ENCODE assay signal across 1 cellular context in the genomic region with DNA sequence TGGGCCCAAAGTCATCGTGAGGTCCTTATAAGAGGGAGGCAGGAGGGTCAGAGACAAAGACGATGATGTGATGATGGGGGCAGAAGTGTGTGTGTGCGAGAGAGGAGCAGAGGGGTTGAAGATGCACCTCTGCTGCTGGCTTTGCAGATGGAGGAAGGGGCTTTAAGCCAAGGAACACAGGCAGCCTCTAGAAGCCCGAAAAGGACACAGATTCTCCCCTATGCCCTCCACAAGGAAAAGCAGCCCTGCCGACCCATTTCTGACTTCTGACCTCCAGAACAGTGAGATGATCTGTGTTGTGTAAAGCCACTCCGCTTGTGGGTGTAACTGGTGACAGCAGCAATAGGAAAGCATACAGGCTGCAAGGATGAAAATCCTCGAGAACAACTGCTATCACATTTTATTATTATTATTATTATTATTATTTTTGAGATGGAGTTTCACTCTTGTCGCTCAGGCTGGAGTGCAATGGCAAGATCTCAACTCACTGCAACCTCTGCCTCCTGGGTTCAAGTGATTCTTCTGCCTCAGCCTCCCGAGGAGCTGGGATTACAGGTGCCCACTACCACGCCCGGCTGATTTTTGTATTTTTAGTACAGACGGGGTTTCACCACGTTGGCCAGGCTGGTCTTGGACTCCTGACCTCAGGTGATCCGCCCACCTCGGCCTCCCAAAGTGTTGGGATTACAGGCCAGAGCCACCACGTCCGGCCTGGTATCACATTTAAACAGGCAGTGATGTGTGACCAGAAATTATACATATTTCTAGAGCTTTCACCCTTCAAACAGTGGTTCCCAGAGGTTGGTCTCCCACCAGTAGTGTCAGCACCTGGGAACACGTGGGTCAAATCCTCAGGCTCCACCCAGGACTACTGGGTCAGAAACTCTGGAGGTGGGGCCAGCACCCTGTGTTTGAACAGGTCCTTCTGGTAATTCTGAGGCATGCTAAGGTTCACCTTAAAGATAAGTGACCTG.
TF ChIP-seq lines count a peak whose summit lies in the region.

No MANE protein-coding gene starts in this region.

TF ChIP-seq in IMR-90, 13 proteins besides CTCF, POLR2A, EP300 and RAD21:
- TF ChIP-seq RCOR1 (IDR thresholded peaks at IDR 0.05; ENCODE audit: insufficient replicate concordance, low read length): no peak
- no peak for TF ChIP-seq RFX5 (IDR thresholded peaks at IDR 0.05; ENCODE audit: low read depth, low read length)
- no peak for TF ChIP-seq CHD1 (IDR thresholded peaks at IDR 0.05; ENCODE audit: low read depth, low read length)
- no peak for TF ChIP-seq NFE2L2 (IDR thresholded peaks at IDR 0.05; ENCODE audit: low read depth, low read length)
- no peak for TF ChIP-seq MAZ (IDR thresholded peaks at IDR 0.05; ENCODE audit: borderline replicate concordance, low read depth, low read length)
- TF ChIP-seq, protein P1, sequence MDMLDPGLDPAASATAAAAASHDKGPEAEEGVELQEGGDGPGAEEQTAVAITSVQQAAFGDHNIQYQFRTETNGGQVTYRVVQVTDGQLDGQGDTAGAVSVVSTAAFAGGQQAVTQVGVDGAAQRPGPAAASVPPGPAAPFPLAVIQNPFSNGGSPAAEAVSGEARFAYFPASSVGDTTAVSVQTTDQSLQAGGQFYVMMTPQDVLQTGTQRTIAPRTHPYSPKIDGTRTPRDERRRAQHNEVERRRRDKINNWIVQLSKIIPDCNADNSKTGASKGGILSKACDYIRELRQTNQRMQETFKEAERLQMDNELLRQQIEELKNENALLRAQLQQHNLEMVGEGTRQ (IDR thresholded peaks at IDR 0.05; ENCODE audit: low read depth, low read length): no peak
- no peak for TF ChIP-seq SMC3 (IDR thresholded peaks at IDR 0.05; ENCODE audit: low read depth, low read length)
- TF ChIP-seq FOS (IDR thresholded peaks at IDR 0.05; ENCODE audit: low read depth, low read length): no peak
- TF ChIP-seq MXI1 (IDR thresholded peaks at IDR 0.05; ENCODE audit: borderline replicate concordance, low read depth, low read length): no peak
- no peak for TF ChIP-seq BHLHE40 (IDR thresholded peaks at IDR 0.05; ENCODE audit: low read depth, low read length)
- TF ChIP-seq, protein P2, sequence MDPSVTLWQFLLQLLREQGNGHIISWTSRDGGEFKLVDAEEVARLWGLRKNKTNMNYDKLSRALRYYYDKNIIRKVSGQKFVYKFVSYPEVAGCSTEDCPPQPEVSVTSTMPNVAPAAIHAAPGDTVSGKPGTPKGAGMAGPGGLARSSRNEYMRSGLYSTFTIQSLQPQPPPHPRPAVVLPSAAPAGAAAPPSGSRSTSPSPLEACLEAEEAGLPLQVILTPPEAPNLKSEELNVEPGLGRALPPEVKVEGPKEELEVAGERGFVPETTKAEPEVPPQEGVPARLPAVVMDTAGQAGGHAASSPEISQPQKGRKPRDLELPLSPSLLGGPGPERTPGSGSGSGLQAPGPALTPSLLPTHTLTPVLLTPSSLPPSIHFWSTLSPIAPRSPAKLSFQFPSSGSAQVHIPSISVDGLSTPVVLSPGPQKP (IDR thresholded peaks at IDR 0.05; ENCODE audit: borderline replicate concordance, low read depth, low read length): no peak
- TF ChIP-seq MAFK (IDR thresholded peaks at IDR 0.05; ENCODE audit: low read depth, low read length): no peak
- TF ChIP-seq CEBPB (IDR thresholded peaks at IDR 0.05; ENCODE audit: low read depth, low read length): no peak
